15 cellular contexts compared by ENCODE assay signal in the genomic region with DNA sequence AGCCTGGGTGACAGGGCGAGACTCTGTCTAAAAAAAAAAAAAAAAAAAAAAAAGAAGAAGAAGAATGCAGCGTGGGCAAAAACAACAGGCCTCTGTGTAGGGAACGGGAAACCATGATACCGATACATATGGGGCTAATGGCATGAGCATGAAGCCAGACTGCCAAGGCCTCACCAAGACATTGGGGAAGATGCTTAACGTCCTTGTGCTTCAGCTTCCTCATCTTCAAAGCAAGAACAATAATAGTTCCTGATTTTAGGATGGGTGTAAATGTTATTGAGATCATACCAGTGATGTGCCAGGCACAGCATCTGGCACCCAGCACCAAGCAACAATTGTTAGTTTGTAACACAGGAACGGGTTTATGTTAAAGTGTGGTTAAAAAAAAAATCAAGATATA.
"Had no signal": no experiment of that assay in that cellular context is flagged by ENCODE, and none has a peak within 500 bp of the region (broad histone marks: within the 10 kb centered on the region; RNA-seq: fewer than 3 reads in every experiment).

No MANE protein-coding gene starts in this region.

- DNase-seq: activated CD4-positive, alpha-beta memory T cell treated with anti-CD3 and anti-CD28 coated beads for 36 hours; activated CD4-positive, alpha-beta T cell treated with anti-CD3 and anti-CD28 coated beads for 1 hour; activated CD8-positive, alpha-beta memory T cell treated with anti-CD3 and anti-CD28 coated beads, Interleukin-2, amount 10 ng/mL, durations not matched to agents 7 days and 5 days; activated effector memory CD4-positive, alpha-beta T cell treated with Interleukin-2 at 50 U/mL for 16 hours; activated naive CD4-positive, alpha-beta T cell treated with anti-CD3 and anti-CD28 coated beads, Interleukin-2, amount 50 U/mL, for 16 hours; activated T-cell treated with anti-CD3 and anti-CD28 coated beads, Interleukin-2, amount 50 U/mL, for 24 hours; body of pancreas; SHP77 treated with DMSO at 0.1 percent for 48 hours; stimulated activated CD4-positive, alpha-beta T cell treated with anti-CD3 and anti-CD28 coated beads, Interleukin-4, amount 100 ng/mL, for 24 hours; stimulated activated naive CD4-positive, alpha-beta T cell; upper lobe of left lung had no signal

- H3K9me3 Mint-ChIP-seq: activated CD4-positive, alpha-beta memory T cell treated with anti-CD3 and anti-CD28 coated beads for 36 hours; activated T-cell treated with anti-CD3 and anti-CD28 coated beads, Interleukin-2, amount 50 U/mL, for 24 hours; endodermal cell had no signal

- H3K36me3 ChIP-seq: pancreas had no signal

- H3K4me3 ChIP-seq: adrenal gland, body of pancreas, hepatocyte, pancreas, upper lobe of left lung had no signal

- H3K27ac ChIP-seq: pancreas had no signal

- H3K27ac Mint-ChIP-seq: activated CD4-positive, alpha-beta memory T cell treated with anti-CD3 and anti-CD28 coated beads for 36 hours; activated CD8-positive, alpha-beta memory T cell treated with anti-CD3 and anti-CD28 coated beads, Interleukin-2, amount 10 ng/mL, durations not matched to agents 7 days and 5 days; activated T-cell treated with anti-CD3 and anti-CD28 coated beads, Interleukin-2, amount 50 U/mL, for 24 hours had no signal

- H3K27me3 Mint-ChIP-seq: activated CD4-positive, alpha-beta memory T cell treated with anti-CD3 and anti-CD28 coated beads for 36 hours; activated T-cell treated with anti-CD3 and anti-CD28 coated beads, Interleukin-2, amount 50 U/mL, for 24 hours had no signal

- H3K9me3 ChIP-seq: adrenal gland, body of pancreas, pancreas, upper lobe of left lung had no signal

- H3K36me3 Mint-ChIP-seq: activated CD4-positive, alpha-beta memory T cell treated with anti-CD3 and anti-CD28 coated beads for 36 hours; activated CD8-positive, alpha-beta memory T cell treated with anti-CD3 and anti-CD28 coated beads, Interleukin-2, amount 10 ng/mL, durations not matched to agents 7 days and 5 days had no signal

- H3K4me3 Mint-ChIP-seq: activated CD4-positive, alpha-beta memory T cell treated with anti-CD3 and anti-CD28 coated beads for 36 hours; activated CD8-positive, alpha-beta memory T cell treated with anti-CD3 and anti-CD28 coated beads, Interleukin-2, amount 10 ng/mL, durations not matched to agents 7 days and 5 days; activated T-cell treated with anti-CD3 and anti-CD28 coated beads, Interleukin-2, amount 50 U/mL, for 24 hours; endodermal cell had no signal

- H3K27me3 ChIP-seq: adrenal gland, body of pancreas, hepatocyte, pancreas, upper lobe of left lung had no signal

- ATAC-seq: activated CD8-positive, alpha-beta memory T cell treated with anti-CD3 and anti-CD28 coated beads, Interleukin-2, amount 10 ng/mL, durations not matched to agents 7 days and 5 days; body of pancreas; pancreas had no signal
